Comparison of ENCODE assay signal across 18 cellular contexts in genomic region chr1:37306461-37306860, GRCh38.
"Had no signal": no experiment of that assay in that cellular context is flagged by ENCODE, and none has a peak within 500 bp of the region (broad histone marks: within the 10 kb centered on the region; RNA-seq: fewer than 3 reads in every experiment).

No MANE protein-coding gene starts in this region.

- H3K36me3 ChIP-seq: ascending aorta, gastroesophageal sphincter, lower lobe of right lung, right atrium auricular region, upper lobe of left lung had no signal

- H3K9me3 Mint-ChIP-seq: activated naive CD4-positive, alpha-beta T cell treated with anti-CD3 and anti-CD28 coated beads for 36 hours; activated naive CD8-positive, alpha-beta T cell treated with anti-CD3 and anti-CD28 coated beads, Interleukin-2, amount 50 U/mL, for 24 hours; activated T-helper 2 cell treated with anti-CD3 and anti-CD28 coated beads, Interferon-gamma antibody, Interleukin-2, Interleukin-4, amounts not matched to agents 10 μg/mL and 5 μg/mL and 100 μg/mL, durations not matched to agents 14 hours and 24 hours and 36 hours; endodermal cell; stimulated activated naive CD8-positive, alpha-beta T cell treated with anti-CD3 and anti-CD28 coated beads, Interleukin-15, amount 100 ng/mL, for 72 hours had no signal

- H3K4me3 ChIP-seq: ascending aorta, dorsolateral prefrontal cortex, gastroesophageal sphincter, lower lobe of right lung, right atrium auricular region, upper lobe of left lung had no signal

- H3K9me3 ChIP-seq: ascending aorta, gastroesophageal sphincter, lower lobe of right lung, right atrium auricular region, upper lobe of left lung had no signal

- DNase-seq: activated CD4-positive, alpha-beta T cell treated with anti-CD3 and anti-CD28 coated beads for 1 hour; activated CD4-positive, alpha-beta T cell treated with anti-CD3 and anti-CD28 coated beads, Interleukin-2, amount 50 U/mL, for 4 hours; activated naive CD4-positive, alpha-beta T cell treated with anti-CD3 and anti-CD28 coated beads for 36 hours; activated naive CD8-positive, alpha-beta T cell treated with anti-CD3 and anti-CD28 coated beads, Interleukin-2, amount 50 U/mL, for 24 hours; dorsolateral prefrontal cortex; endodermal cell; left colon; lower lobe of right lung; naive thymus-derived CD4-positive, alpha-beta T cell; small intestine; stimulated activated naive CD8-positive, alpha-beta T cell treated with anti-CD3 and anti-CD28 coated beads, Interleukin-15, amount 100 ng/mL, for 72 hours; T1000; upper lobe of left lung had no signal

- H3K27ac Mint-ChIP-seq: activated naive CD4-positive, alpha-beta T cell treated with anti-CD3 and anti-CD28 coated beads for 36 hours; activated naive CD8-positive, alpha-beta T cell treated with anti-CD3 and anti-CD28 coated beads, Interleukin-2, amount 50 U/mL, for 24 hours; activated T-helper 2 cell treated with anti-CD3 and anti-CD28 coated beads, Interferon-gamma antibody, Interleukin-2, Interleukin-4, amounts not matched to agents 10 μg/mL and 5 μg/mL and 100 μg/mL, durations not matched to agents 14 hours and 24 hours and 36 hours; endodermal cell; naive thymus-derived CD4-positive, alpha-beta T cell had no signal

- H3K27me3 Mint-ChIP-seq: activated naive CD8-positive, alpha-beta T cell treated with anti-CD3 and anti-CD28 coated beads, Interleukin-2, amount 50 U/mL, for 24 hours had no signal

- H3K27me3 ChIP-seq: ascending aorta, right atrium auricular region, upper lobe of left lung had no signal

- H3K4me1 Mint-ChIP-seq: activated naive CD8-positive, alpha-beta T cell treated with anti-CD3 and anti-CD28 coated beads, Interleukin-2, amount 50 U/mL, for 24 hours; stimulated activated naive CD8-positive, alpha-beta T cell treated with anti-CD3 and anti-CD28 coated beads, Interleukin-15, amount 100 ng/mL, for 72 hours had no signal

- H3K4me1 ChIP-seq: ascending aorta, gastroesophageal sphincter, lower lobe of right lung, right atrium auricular region, upper lobe of left lung had no signal

- H3K27ac ChIP-seq: ascending aorta, dorsolateral prefrontal cortex, gastroesophageal sphincter, lower lobe of right lung, right atrium auricular region, upper lobe of left lung, VCaP had no signal

- ATAC-seq: activated naive CD8-positive, alpha-beta T cell treated with anti-CD3 and anti-CD28 coated beads, Interleukin-2, amount 50 U/mL, for 24 hours; gastroesophageal sphincter; left colon; lower lobe of right lung; naive thymus-derived CD4-positive, alpha-beta T cell; stimulated activated naive CD8-positive, alpha-beta T cell treated with anti-CD3 and anti-CD28 coated beads, Interleukin-15, amount 100 ng/mL, for 72 hours had no signal

- H3K36me3 Mint-ChIP-seq: naive thymus-derived CD4-positive, alpha-beta T cell had no signal

- H3K4me3 Mint-ChIP-seq: activated naive CD4-positive, alpha-beta T cell treated with anti-CD3 and anti-CD28 coated beads for 36 hours; activated naive CD8-positive, alpha-beta T cell treated with anti-CD3 and anti-CD28 coated beads, Interleukin-2, amount 50 U/mL, for 24 hours; endodermal cell; naive thymus-derived CD4-positive, alpha-beta T cell; stimulated activated naive CD8-positive, alpha-beta T cell treated with anti-CD3 and anti-CD28 coated beads, Interleukin-15, amount 100 ng/mL, for 72 hours had no signal
